ENCODE assay signal across 27 cellular contexts in genomic region chrX:9147086-9147485, GRCh38.
DNase-seq lines count a peak whose midpoint lies in the region; TF ChIP-seq lines count a peak whose summit lies in the region.
"Had no signal": no experiment of that assay in that cellular context is flagged by ENCODE, and none has a peak within 500 bp of the region (broad histone marks: within the 10 kb centered on the region; RNA-seq: fewer than 3 reads in every experiment).

No MANE protein-coding gene starts in this region.

- no peak overlapping the region for H2BK5ac ChIP-seq in mesenchymal stem cell (ENCODE audit: low read depth, low read length, poor library complexity, severe bottlenecking)

- H3K18ac ChIP-seq in mesenchymal stem cell (ENCODE audit: low read depth in 1 of 2, low read length in 2 of 2) = peak overlapping the region in 1 of 2 experiments; percentile 43

- no peak overlapping the region for H4K8ac ChIP-seq in mesenchymal stem cell (ENCODE audit: low read length)

- no peak overlapping the region for H2BK15ac ChIP-seq in mesenchymal stem cell (ENCODE audit: low read depth, poor library complexity, severe bottlenecking)

- H3K36me3 Mint-ChIP-seq in type B pancreatic cell = no peaks in the 10 kb centered on the region
- H3K36me3 Mint-ChIP-seq: CD14-positive monocyte had no signal

- H3K27ac ChIP-seq in mesenchymal stem cell (ENCODE audit: low read length, poor library complexity, severe bottlenecking) = no peak overlapping the region
- H3K27ac ChIP-seq: 22Rv1, Peyer's patch, SK-N-MC had no signal

- no peak overlapping the region for H3K23ac ChIP-seq in mesenchymal stem cell (ENCODE audit: low read length in 2 of 2)

- no peaks in the 10 kb centered on the region for H3K36me3 ChIP-seq in mesenchymal stem cell (ENCODE audit: control insufficient read depth in 1 of 2, insufficient read depth in 2 of 2, low read depth in 1 of 2, low read length in 2 of 2)
- H3K36me3 ChIP-seq: BE2C, HAP-1, Peyer's patch had no signal

- no peaks in the 10 kb centered on the region for H3K27me3 ChIP-seq in mesenchymal stem cell (ENCODE audit: control insufficient read depth in 1 of 2, insufficient read depth in 1 of 2, low read length in 2 of 2)
- H3K27me3 ChIP-seq: BE2C, Peyer's patch had no signal

- no peaks in the 10 kb centered on the region for H3K9me3 Mint-ChIP-seq in type B pancreatic cell
- H3K9me3 Mint-ChIP-seq: HFFc6 had no signal

- H3K14ac ChIP-seq in mesenchymal stem cell (ENCODE audit: low read length in 2 of 2) = no peak overlapping the region

- H3K4me2 ChIP-seq in mesenchymal stem cell (ENCODE audit: low read length, poor library complexity, severe bottlenecking) = no peak overlapping the region

- H2AK5ac ChIP-seq in mesenchymal stem cell (ENCODE audit: low read length, severe bottlenecking) = no peak overlapping the region

- no peak overlapping the region for H2AFZ ChIP-seq in mesenchymal stem cell (ENCODE audit: low read depth, low read length)

- peaks cover 6% of the 10 kb centered on the region for H3K4me1 ChIP-seq in mesenchymal stem cell (ENCODE audit: control insufficient read depth, insufficient read depth, low read depth, low read length)
- H3K4me1 ChIP-seq: BE2C, HAP-1, Peyer's patch had no signal

- H3K4me3 Mint-ChIP-seq in type B pancreatic cell = no peak overlapping the region
- H3K4me3 Mint-ChIP-seq: CD14-positive monocyte; CD8-positive, alpha-beta memory T cell; HFFc6 had no signal

- no peak overlapping the region for H3K4me3 ChIP-seq in mesenchymal stem cell (ENCODE audit: insufficient read depth in 1 of 2, low read depth in 1 of 2, low read length in 2 of 2)
- H3K4me3 ChIP-seq: HAP-1, K562, Peyer's patch, SK-N-MC had no signal

- WGBS in mesenchymal stem cell = 65% methylated on average over 2 of the region's 5 CpGs

- no peak for TF ChIP-seq CTCF in type B pancreatic cell (conservative IDR thresholded peaks at IDR 0.05)

- H4K91ac ChIP-seq in mesenchymal stem cell (ENCODE audit: low read length) = no peak overlapping the region

- H3K4ac ChIP-seq in mesenchymal stem cell (ENCODE audit: low read depth in 1 of 2, low read length in 2 of 2) = no peak overlapping the region

- peaks cover 6% of the 10 kb centered on the region for H3K4me1 Mint-ChIP-seq in type B pancreatic cell (ENCODE audit: unreplicated experiment)
- H3K4me1 Mint-ChIP-seq: CD8-positive, alpha-beta memory T cell had no signal

- peak overlapping the region in 1 of 2 experiments; percentile 66 for H2BK12ac ChIP-seq in mesenchymal stem cell (ENCODE audit: low read length in 2 of 2)

- H3K9ac ChIP-seq in mesenchymal stem cell (ENCODE audit: low read length) = no peak overlapping the region

- H3K27me3 Mint-ChIP-seq in type B pancreatic cell = no peaks in the 10 kb centered on the region

- H3K9me3 ChIP-seq in mesenchymal stem cell (ENCODE audit: control insufficient read depth, low read length) = peaks cover 9% of the 10 kb centered on the region
- H3K9me3 ChIP-seq: BE2C, HAP-1, Peyer's patch had no signal

- H3K27ac Mint-ChIP-seq in type B pancreatic cell = no peak overlapping the region
- H3K27ac Mint-ChIP-seq: CD8-positive, alpha-beta memory T cell had no signal

- DNase-seq in NCI-H2227 (lab: John Stamatoyannopoulos, UW; ENCODE audit: unreplicated experiment) (peak; percentile 4), NCI-H2227 treated with DMSO at 0.1 percent for 48 hours (lab: John Stamatoyannopoulos, UW) (no peak), cerebellar cortex (ENCODE audit: low spot score) (peak; percentile 90), mesenchymal stem cell (no peak), type B pancreatic cell (ENCODE audit: extremely low spot score, unreplicated experiment) (no peak), GF-D8 (lab: John Stamatoyannopoulos, UW) (no peak), HuH-7.5 (ENCODE audit: low spot score) (no peak)
- DNase-seq: BE2C; CD8-positive, alpha-beta memory T cell; DMS 273 treated with DMSO at 0.1 percent for 48 hours; DMS79; EL; HFFc6; Kasumi-1; NCI-H1092 treated with DMSO at 0.1 percent for 48 hours; NCI-H1436 treated with DMSO at 0.1 percent for 48 hours; NCI-H187 treated with DMSO at 0.1 percent for 48 hours; NCI-H2107; NCI-H446 treated with DMSO at 0.1 percent for 48 hours; NCI-H526; Peyer's patch; SHP77 treated with DMSO at 0.1 percent for 48 hours had no signal

- no peaks in the 10 kb centered on the region for H3K79me1 ChIP-seq in mesenchymal stem cell (replicated peaks; ENCODE audit: low read length, poor library complexity, severe bottlenecking)

- H2BK120ac ChIP-seq in mesenchymal stem cell (ENCODE audit: low read depth, low read length) = peak overlapping the region; percentile 19

Comparison
In these comparisons a context has a peak if more than half of its experiments do, and no peak if none do; other contexts are left out.
1. DNase-seq: peak in NCI-H2227 (single experiment) and cerebellar cortex (single experiment); none in NCI-H2227 treated with DMSO at 0.1 percent for 48 hours (single experiment), mesenchymal stem cell (single experiment), type B pancreatic cell (single experiment), GF-D8 (single experiment) and HuH-7.5 (single experiment).